8 cellular contexts compared by ENCODE assay signal in the genomic region with DNA sequence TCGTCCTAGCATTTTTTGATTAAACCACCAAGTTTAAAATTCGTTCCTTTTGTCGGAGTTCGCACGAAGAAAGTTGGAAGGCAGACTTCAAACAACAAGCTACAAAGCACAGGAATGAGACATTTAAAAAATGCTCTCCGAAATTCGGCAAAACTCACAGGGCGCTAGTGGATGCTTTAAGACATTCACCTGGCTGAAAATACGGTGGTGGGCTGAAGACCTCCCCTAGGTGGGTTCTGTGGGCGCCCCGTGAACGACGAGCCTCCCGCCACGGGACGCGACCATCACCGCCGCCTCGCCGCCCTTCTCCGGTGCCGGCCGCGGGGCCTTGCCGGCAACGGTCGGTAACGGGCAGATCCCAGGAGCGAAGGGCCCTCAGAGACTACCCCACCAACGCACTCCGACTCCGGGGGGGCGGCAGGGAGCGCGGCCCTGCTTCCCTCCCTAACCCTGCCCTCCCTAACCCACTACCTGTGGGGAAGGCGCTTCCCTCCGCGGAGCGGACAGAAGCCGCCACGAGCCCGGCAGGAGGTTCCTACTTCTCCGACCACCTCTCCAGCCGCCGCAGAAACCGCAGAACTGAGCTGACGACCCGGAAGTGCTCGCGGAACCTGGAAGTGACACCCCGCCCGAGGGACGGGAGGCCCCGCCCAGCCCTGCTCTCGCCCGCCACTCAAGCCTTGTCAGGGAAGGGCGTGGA. TPM values are rescaled to one million over a fixed set of nuclear protein-coding genes. Genes with fewer than 3 reads are reported as not detected.
A peak's percentile ranks its signal among the peaks of the same experiment; 100 is the strongest.
DNase-seq lines count a peak whose midpoint lies in the region; ATAC-seq and TF ChIP-seq lines count a peak whose summit lies in the region.

A gene with protein sequence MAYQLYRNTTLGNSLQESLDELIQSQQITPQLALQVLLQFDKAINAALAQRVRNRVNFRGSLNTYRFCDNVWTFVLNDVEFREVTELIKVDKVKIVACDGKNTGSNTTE (minus strand): TSS at position 581 of the 700 bp plus-strand sequence. CDS start 5,238 bp downstream, outside the sequence.

- H3K79me2 ChIP-seq in DND-41 (ENCODE audit: insufficient read depth, low read length): peaks cover 51% of the 10 kb centered on the region

- H3K4me2 ChIP-seq in DND-41 (ENCODE audit: insufficient read depth, low read length): peak within 1 kb of the TSS; percentile 66

- H3K27me3 ChIP-seq in DND-41 (ENCODE audit: insufficient read depth, low read length, poor library complexity): no peaks in the 10 kb centered on the region
- H3K27me3 ChIP-seq in Peyer's patch: no peaks in the 10 kb centered on the region
- H3K27me3 ChIP-seq in mucosa of stomach (ENCODE audit: control insufficient read depth, insufficient read depth, low read length): no peaks in the 10 kb centered on the region

- H3K4me3 ChIP-seq in DND-41 (ENCODE audit: low read depth in 1 of 2, low read length in 2 of 2) (peak within 1 kb of the TSS; percentile 74 to 91), Peyer's patch (peak within 1 kb of the TSS; percentile 87 to 94 (median 90)), mucosa of stomach (ENCODE audit: low read length) (peak within 1 kb of the TSS; percentile 78)

- H3K9ac ChIP-seq in DND-41 (ENCODE audit: low read depth, low read length) (peak within 1 kb of the TSS; percentile 81), mucosa of stomach (ENCODE audit: low read length) (peak within 1 kb of the TSS; percentile 83)

- DNase-seq in DND-41: peak; percentile 93
- DNase-seq in Peyer's patch: peak; percentile 94 to 98 (median 97)
- DNase-seq in activated T-cell treated with anti-CD3 and anti-CD28 coated beads, Interleukin-2, amount 50 U/mL, for 48 hours: peak; percentile 94 to 96
- DNase-seq in stimulated activated CD8-positive, alpha-beta memory T cell treated with anti-CD3 and anti-CD28 coated beads, Interleukin-4, amount 100 ng/mL, for 48 hours: peak; percentile 97

- peak within 1 kb of the TSS; percentile 70 for H3K27ac ChIP-seq in DND-41 (ENCODE audit: low read length)
- H3K27ac ChIP-seq in KOPT-K1 (ENCODE audit: low read depth, low read length, poor library complexity, severe bottlenecking): peak within 1 kb of the TSS; percentile 75
- peak within 1 kb of the TSS; percentile 83 to 87 (median 87) for H3K27ac ChIP-seq in Peyer's patch

- H3K36me3 ChIP-seq in DND-41 (ENCODE audit: insufficient read depth, low read length): peaks cover 38% of the 10 kb centered on the region
- H3K36me3 ChIP-seq in KOPT-K1 (ENCODE audit: insufficient read depth, low read length): peaks cover 56% of the 10 kb centered on the region
- H3K36me3 ChIP-seq in Peyer's patch: peaks cover 0 to 15% (median 0%) of the 10 kb centered on the region in 3 donors
- no peaks in the 10 kb centered on the region for H3K36me3 ChIP-seq in mucosa of stomach (ENCODE audit: control insufficient read depth, insufficient read depth, low read length)

- peak within 1 kb of the TSS; percentile 88 for H2AFZ ChIP-seq in DND-41 (ENCODE audit: low read depth, low read length)

- peaks cover 29% of the 10 kb centered on the region for H3K4me1 ChIP-seq in DND-41 (ENCODE audit: insufficient read depth, low read length)
- H3K4me1 ChIP-seq in Peyer's patch: peaks cover 0 to 21% (median 2%) of the 10 kb centered on the region in 4 donors
- H3K4me1 ChIP-seq in mucosa of stomach (ENCODE audit: control insufficient read depth, insufficient read depth, low read length): peaks cover 14% of the 10 kb centered on the region

- TF ChIP-seq CTCF in DND-41 (IDR thresholded peaks at IDR 0.05; ENCODE audit: borderline replicate concordance, extremely low read depth, low read length, poor library complexity, severe bottlenecking) (no peak), Peyer's patch (IDR thresholded peaks at IDR 0.05) (no peak)

- ATAC-seq in DND-41 (ENCODE audit: insufficient read depth, low read depth) (peak; percentile 99), GM21825 (IDR thresholded peaks at IDR 0.05; ENCODE audit: unreplicated experiment) (peak; percentile 98), esophagus mucosa (peak; percentile 99)

- peak; percentile 51 to 75 for TF ChIP-seq POLR2A in Peyer's patch (IDR thresholded peaks at IDR 0.05)

- peaks cover 9% of the 10 kb centered on the region; the same call in 1 of the 2 replicates for H4K20me1 ChIP-seq in DND-41 (ENCODE audit: insufficient read depth, low read length)

- H3K9me3 ChIP-seq in DND-41 (ENCODE audit: insufficient read depth, low read length, severe bottlenecking) (no peaks in the 10 kb centered on the region), KOPT-K1 (ENCODE audit: insufficient read depth, low read length, poor library complexity, severe bottlenecking) (peaks cover 12% of the 10 kb centered on the region), Peyer's patch (no peaks in the 10 kb centered on the region), mucosa of stomach (ENCODE audit: control insufficient read depth, low read length) (no peaks in the 10 kb centered on the region)

RNA-seq across cellular contexts. Expression of the gene that starts here (rescaled TPM):
- total RNA-seq in Peyer's patch (10 to 100 TPM; 18.8 to 75.1 (median 22.9) TPM), esophagus mucosa (61.5 TPM)

Comparison
In these comparisons a context has a peak if more than half of its experiments do, and no peak if none do; other contexts are left out.
1. Peak in every context shown above with its lines: DNase-seq, ATAC-seq, H3K4me3 ChIP-seq and H3K27ac ChIP-seq.